13 cellular contexts compared by ENCODE assay signal in genomic region chr10:52483587-52483986, GRCh38.
A peak's percentile ranks its signal among the peaks of the same experiment; 100 is the strongest.
DNase-seq lines count a peak whose midpoint lies in the region; ATAC-seq, FAIRE-seq and TF ChIP-seq lines count a peak whose summit lies in the region.
"Had no signal": no experiment of that assay in that cellular context is flagged by ENCODE, and none has a peak within 500 bp of the region (broad histone marks: within the 10 kb centered on the region; RNA-seq: fewer than 3 reads in every experiment).

No MANE protein-coding gene starts in this region.

- no peaks in the 10 kb centered on the region for H3K4me1 Mint-ChIP-seq in natural killer cell

- in situ Hi-C loops in G401 (cut with HindIII; ENCODE audit: low sequenced_read_pairs) = no loop called here

- intact Hi-C loops in natural killer cell (cut with micrococcal nuclease) = no loop called here

- CTCF ChIA-PET in HEK293T (lab: Yijun Ruan, JAX) = interaction anchor here (0.6 to 0.9 kb wide), 2 partner anchors 57 to 176 kb away, joined by 3 to 10 read pairs; no protein-coding TSS in a partner anchor

- peak; percentile 87 for FAIRE-seq in H54 (lab: Jason Lieb, UNC)
- FAIRE-seq: H1 had no signal

- POLR2A ChIA-PET in HEK293T (lab: Yijun Ruan, JAX) = no interaction called here

- DNase-seq in H54 (ENCODE audit: insufficient read length, low spot score) = no peak
- DNase-seq in natural killer cell = no peak
- no peak for DNase-seq in globus pallidus (ENCODE audit: low spot score)
- no peak for DNase-seq in G401 (ENCODE audit: low spot score)
- DNase-seq in OCI-M2 (lab: John Stamatoyannopoulos, UW; ENCODE audit: unreplicated experiment) = no peak
- no peak for DNase-seq in HEK293T (ENCODE audit: extremely low spot score)
- DNase-seq: activated T-cell treated with anti-CD3 and anti-CD28 coated beads, Interleukin-2, amount 50 U/mL, for 48 hours; NCI-H1092 treated with DMSO at 0.1 percent for 48 hours; NCI-H774 had no signal

- peak overlapping the region; percentile 0 for H3K4me3 Mint-ChIP-seq in natural killer cell
- H3K4me3 Mint-ChIP-seq: nephron had no signal

- no peak for TF ChIP-seq POLR2A in H54 (IDR thresholded peaks at IDR 0.05; ENCODE audit: low read depth, low read length)

- ATAC-seq in GM18870 (IDR thresholded peaks at IDR 0.05; ENCODE audit: unreplicated experiment) = peak; percentile 62
- peak; percentile 78 for ATAC-seq in HG03432 (IDR thresholded peaks at IDR 0.05; ENCODE audit: unreplicated experiment)
- ATAC-seq in natural killer cell = no peak

- no peaks in the 10 kb centered on the region for H3K36me3 Mint-ChIP-seq in natural killer cell

- H3K27ac Mint-ChIP-seq in natural killer cell = no peak overlapping the region
- H3K27ac Mint-ChIP-seq: nephron had no signal

- H3K9me3 Mint-ChIP-seq in natural killer cell = no peaks in the 10 kb centered on the region
- H3K9me3 Mint-ChIP-seq: nephron had no signal

- no peak for TF ChIP-seq CTCF in natural killer cell (IDR thresholded peaks at IDR 0.05)

- no peaks in the 10 kb centered on the region for H3K27me3 Mint-ChIP-seq in natural killer cell (ENCODE audit: low read depth in 2 of 2)

TF ChIP-seq in HEK293T, 16 proteins besides CTCF, POLR2A, EP300 and RAD21:
- TF ChIP-seq TARDBP (IDR thresholded peaks at IDR 0.05) (no peak), ARNT (IDR thresholded peaks at IDR 0.05) (no peak), LEF1 (IDR thresholded peaks at IDR 0.05; ENCODE audit: borderline replicate concordance) (no peak), PKNOX1 (IDR thresholded peaks at IDR 0.05) (no peak)

Comparison
In these comparisons a context has a peak if more than half of its experiments do, and no peak if none do; other contexts are left out.
1. ATAC-seq: peak in GM18870 (single experiment) and HG03432 (single experiment); none in natural killer cell (0 of 3).